Comparison of ENCODE assay signal across 8 cellular contexts in the genomic region with DNA sequence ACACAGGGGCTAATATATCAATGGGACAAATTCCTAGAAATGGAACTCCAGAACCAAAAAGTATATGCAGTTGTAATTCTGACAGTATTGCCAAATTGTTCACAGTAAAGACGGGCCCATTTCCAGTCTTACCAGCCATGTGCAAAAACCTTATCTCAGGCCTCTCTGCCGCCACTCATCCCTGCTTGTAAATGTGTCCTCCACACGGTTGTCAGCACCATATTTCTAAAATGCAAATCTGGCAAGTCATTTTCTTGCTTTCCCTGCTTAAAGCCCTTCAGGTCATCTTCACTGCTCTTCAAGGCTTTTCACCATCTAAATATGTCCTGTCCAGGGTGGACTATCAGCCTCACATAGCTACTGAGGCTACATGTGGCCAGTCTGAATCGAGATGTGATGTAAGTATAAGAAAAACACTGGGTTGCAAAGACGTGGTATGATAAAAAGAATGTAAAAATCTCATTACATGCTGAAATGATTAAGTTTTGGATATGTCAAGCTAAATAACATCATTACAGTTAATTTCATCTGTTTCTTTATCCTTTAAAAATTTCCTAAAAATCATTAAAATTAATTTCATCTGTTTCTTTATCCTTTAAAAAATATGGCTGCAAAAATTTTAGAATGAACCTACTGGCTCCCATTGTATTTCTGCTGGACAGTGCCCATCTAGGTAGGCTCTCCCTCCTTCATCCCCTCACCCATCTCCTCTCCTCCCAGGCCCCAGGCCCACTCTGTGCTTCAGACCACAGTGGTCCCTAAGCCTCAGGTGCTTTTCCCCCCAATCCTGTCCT. TPM values are rescaled to one million over a fixed set of nuclear protein-coding genes. Genes with fewer than 3 reads are reported as not detected.
DNase-seq lines count a peak whose midpoint lies in the region; TF ChIP-seq lines count a peak whose summit lies in the region.

No MANE protein-coding gene starts in this region.

- TF ChIP-seq CTCF in OCI-LY3 (IDR thresholded peaks at IDR 0.05; ENCODE audit: low read depth, low read length) (no peak), osteocyte (IDR thresholded peaks at IDR 0.05) (no peak)

- H3K27me3 ChIP-seq in CD4-positive, alpha-beta memory T cell (ENCODE audit: insufficient read depth, low read length) = no peaks in the 10 kb centered on the region
- H3K27me3 ChIP-seq in OCI-LY3 (ENCODE audit: low read depth, low read length) (no peaks in the 10 kb centered on the region), endocrine pancreas (ENCODE audit: control insufficient read depth, insufficient read depth, low read length) (no peaks in the 10 kb centered on the region), HAP-1 (ENCODE audit: low read depth) (no peaks in the 10 kb centered on the region)

- CTCF ChIA-PET in CD4-positive, alpha-beta memory T cell (lab: Charles Lee; ENCODE audit: partially characterized antibody) = interaction anchor here (2.4 to 15.6 kb wide), 2 partner anchors 16 to 115 kb away, joined by 11 to 369 read pairs; a partner anchor contains a TSS

- H3K4me3 ChIP-seq in CD4-positive, alpha-beta memory T cell (ENCODE audit: low read length in 2 of 2) = peak overlapping the region; percentile 78 to 94
- H3K4me3 ChIP-seq in OCI-LY3 (ENCODE audit: low read length) = peak overlapping the region; percentile 91
- peak overlapping the region; percentile 78 for H3K4me3 ChIP-seq in endocrine pancreas (ENCODE audit: control insufficient read depth, insufficient read depth, low read length)
- H3K4me3 ChIP-seq in HAP-1 = no peak overlapping the region

- H3K27ac Mint-ChIP-seq in CD4-positive, alpha-beta memory T cell = peak overlapping the region; percentile 90 to 99 (median 97)
- peak overlapping the region; percentile 92 for H3K27ac Mint-ChIP-seq in osteocyte (ENCODE audit: unreplicated experiment)

- peaks cover 70% of the 10 kb centered on the region for H3K79me2 ChIP-seq in OCI-LY3 (ENCODE audit: low read length)

- peak overlapping the region; percentile 95 for H3K27ac ChIP-seq in CD4-positive, alpha-beta memory T cell (ENCODE audit: low read depth, low read length)
- H3K27ac ChIP-seq in OCI-LY3 (ENCODE audit: low read length) = peak overlapping the region; percentile 91

- H3K4me3 Mint-ChIP-seq in CD4-positive, alpha-beta memory T cell = peak overlapping the region; percentile 92 to 98 (median 96)
- peak overlapping the region; percentile 88 for H3K4me3 Mint-ChIP-seq in osteocyte (ENCODE audit: unreplicated experiment)

- no peak for DNase-seq in CD4-positive, alpha-beta memory T cell
- DNase-seq in osteocyte (ENCODE audit: extremely low spot score, unreplicated experiment) (no peak), LoVo (ENCODE audit: low spot score) (no peak), cerebellum (ENCODE audit: low spot score) (no peak), medulla oblongata (ENCODE audit: extremely low spot score) (no peak), HAP-1 (ENCODE audit: low spot score in 2 of 2) (no peak)

- H3K9me3 ChIP-seq in CD4-positive, alpha-beta memory T cell (ENCODE audit: control insufficient read depth in 1 of 2, low read length in 2 of 2) = no peaks in the 10 kb centered on the region
- H3K9me3 ChIP-seq in OCI-LY3 (ENCODE audit: insufficient read depth, low read length) (no peaks in the 10 kb centered on the region), endocrine pancreas (ENCODE audit: control insufficient read depth, low read length) (no peaks in the 10 kb centered on the region), HAP-1 (peaks cover 3% of the 10 kb centered on the region; the same call in 1 of the 2 replicates)

- no peaks in the 10 kb centered on the region for H3K9me3 Mint-ChIP-seq in CD4-positive, alpha-beta memory T cell
- no peaks in the 10 kb centered on the region for H3K9me3 Mint-ChIP-seq in osteocyte (ENCODE audit: unreplicated experiment)

- H3K4me2 ChIP-seq in OCI-LY3 (ENCODE audit: low read length) = peak overlapping the region; percentile 95

- no peak overlapping the region for H2AFZ ChIP-seq in OCI-LY3 (ENCODE audit: low read depth, low read length)

- in situ Hi-C loops in HAP-1 (cut with MboI; ENCODE audit: low sequenced_read_pairs) = no loop called here

- H3K9ac ChIP-seq in OCI-LY3 (ENCODE audit: low read length) (peak overlapping the region; percentile 99), endocrine pancreas (ENCODE audit: control insufficient read depth, insufficient read depth, low read length) (peak overlapping the region; percentile 74)

- H3K4me1 ChIP-seq in CD4-positive, alpha-beta memory T cell (ENCODE audit: insufficient read depth, low read length) = peaks cover 59% of the 10 kb centered on the region
- H3K4me1 ChIP-seq in OCI-LY3 (ENCODE audit: low read length) (peaks cover 72% of the 10 kb centered on the region), endocrine pancreas (ENCODE audit: control insufficient read depth, insufficient read depth, low read length) (peaks cover 7% of the 10 kb centered on the region), HAP-1 (peaks cover 22% of the 10 kb centered on the region)

- H3K4me1 Mint-ChIP-seq in CD4-positive, alpha-beta memory T cell = peaks cover 44 to 73% (median 59%) of the 10 kb centered on the region in 4 donors
- peaks cover 22% of the 10 kb centered on the region for H3K4me1 Mint-ChIP-seq in osteocyte (ENCODE audit: unreplicated experiment)

- H3K27me3 Mint-ChIP-seq in CD4-positive, alpha-beta memory T cell = no peaks in the 10 kb centered on the region
- H3K27me3 Mint-ChIP-seq in osteocyte (ENCODE audit: unreplicated experiment) = no peaks in the 10 kb centered on the region

- intact Hi-C loops in CD4-positive, alpha-beta memory T cell (cut with micrococcal nuclease) = loop anchor here (2.0 kb wide), 1 partner anchor 466 kb away; no protein-coding TSS in a partner anchor

- POLR2A ChIA-PET in CD4-positive, alpha-beta memory T cell (lab: Charles Lee; ENCODE audit: partially characterized antibody) = interaction anchor here (0.8 to 6.5 kb wide), 4 partner anchors 14 to 170 kb away, joined by 3 to 113 read pairs (median 54); a partner anchor contains a TSS

- H3K36me3 ChIP-seq in CD4-positive, alpha-beta memory T cell (ENCODE audit: insufficient read depth, low read length) = peaks cover 23% of the 10 kb centered on the region
- H3K36me3 ChIP-seq in OCI-LY3 (replicated peaks; ENCODE audit: low read depth, low read length) (peaks cover 41% of the 10 kb centered on the region), endocrine pancreas (ENCODE audit: control insufficient read depth, insufficient read depth, low read length) (peaks cover under 1% of the 10 kb centered on the region), HAP-1 (replicated peaks) (no peaks in the 10 kb centered on the region)

- H3K36me3 Mint-ChIP-seq in CD4-positive, alpha-beta memory T cell = peaks cover 38 to 52% of the 10 kb centered on the region in 2 donors
- peaks cover 25% of the 10 kb centered on the region for H3K36me3 Mint-ChIP-seq in osteocyte (ENCODE audit: unreplicated experiment)

- H4K20me1 ChIP-seq in OCI-LY3 (ENCODE audit: insufficient read depth, low read length) = no peaks in the 10 kb centered on the region

RNA-seq across cellular contexts. Expression of a gene that starts 1.0 kb away (rescaled TPM):
- 10 to 100 TPM; 24.0 to 26.0 TPM for total RNA-seq in CD4-positive, alpha-beta memory T cell
- 10 to 100 TPM; 23.1 to 43.4 TPM for polyA plus RNA-seq in CD4-positive, alpha-beta memory T cell
- total RNA-seq in osteocyte (18.4 and 18.9 TPM in 2 replicates), cerebellum (5.4 TPM)

RNA-seq across cellular contexts. Expression of a gene that starts 1.0 kb away (rescaled TPM):
- total RNA-seq in CD4-positive, alpha-beta memory T cell = 10 to 100 TPM; 49.3 to 51.0 TPM
- polyA plus RNA-seq in CD4-positive, alpha-beta memory T cell = 10 to 100 TPM; 14.8 to 34.4 TPM
- total RNA-seq in osteocyte (33.7 and 37.4 TPM in 2 replicates), cerebellum (4.4 TPM)

RNA-seq across cellular contexts. Expression of a gene that starts 14.3 kb away (rescaled TPM):
- 10 to 100 TPM; 74.5 to 78.0 TPM for total RNA-seq in CD4-positive, alpha-beta memory T cell
- polyA plus RNA-seq in CD4-positive, alpha-beta memory T cell = 10 to 100 TPM in 1 of 2 donors, 1 to 10 TPM in 1; 7.6 to 11.9 TPM
- 0.08 TPM in 1 of 2 replicates, not detected in the other for total RNA-seq in osteocyte
- total RNA-seq in cerebellum = 0.36 TPM

RNA-seq across cellular contexts. Expression of a gene that starts 48.4 kb away (rescaled TPM):
- total RNA-seq in CD4-positive, alpha-beta memory T cell = 10 to 100 TPM; 67.4 to 71.5 TPM
- 10 to 100 TPM; 45.6 to 51.3 TPM for polyA plus RNA-seq in CD4-positive, alpha-beta memory T cell
- 71.5 and 73.4 TPM in 2 replicates for total RNA-seq in osteocyte
- total RNA-seq in cerebellum = 43.9 TPM

Comparison
In these comparisons a context has a peak if more than half of its experiments do, and no peak if none do; other contexts are left out.
1. RNA of a gene that starts 14.3 kb away (total RNA-seq): 74.5 to 78.0 TPM in CD4-positive, alpha-beta memory T cell; 0.36 TPM in cerebellum (single experiment) and 0.08 TPM in osteocyte; every median in the first group is over 10 times any median in the second.